In genomic region chr12:94771199-94771598, GRCh38 we compare ENCODE assay signal across 24 cellular contexts.
"Had no signal": no experiment of that assay in that cellular context is flagged by ENCODE, and none has a peak within 500 bp of the region (broad histone marks: within the 10 kb centered on the region; RNA-seq: fewer than 3 reads in every experiment).

No MANE protein-coding gene starts in this region.

- DNase-seq: immature natural killer cell; kidney; left lung; lower lobe of right lung; mammary epithelial cell; mesenchymal stem cell; naive thymus-derived CD8-positive, alpha-beta T cell; nephron progenitor cell; occipital lobe; right lobe of liver; stimulated activated CD4-positive, alpha-beta T cell treated with anti-CD3 and anti-CD28 coated beads, Interleukin-1b, Interleukin-23, amount 100 ng/mL, for 48 hours; stimulated activated CD4-positive, alpha-beta T cell treated with anti-CD3 and anti-CD28 coated beads, Interleukin-2, amount 100 ng/mL, for 48 hours; stimulated activated CD4-positive, alpha-beta T cell treated with anti-CD3 and anti-CD28 coated beads, Interleukin-4, amount 100 ng/mL, for 4 hours; stimulated activated CD8-positive, alpha-beta memory T cell treated with anti-CD3 and anti-CD28 coated beads, Interleukin-4, amount 100 ng/mL, for 48 hours; stimulated activated naive CD4-positive, alpha-beta T cell treated with Interleukin-2 at 50 U/mL for 16 hours; stimulated activated naive CD8-positive, alpha-beta T cell treated with anti-CD3 and anti-CD28 coated beads, Interleukin-15, amount 100 ng/mL, for 72 hours; upper lobe of right lung had no signal

- H3K4me3 ChIP-seq: left lung, lower lobe of right lung, neural progenitor cell, right atrium auricular region, right lobe of liver, smooth muscle cell, transverse colon, upper lobe of right lung had no signal

- H3K27ac ChIP-seq: left lung, lower lobe of right lung, neural progenitor cell, neutrophil, parathyroid adenoma, right atrium auricular region, right lobe of liver, upper lobe of right lung had no signal

- H3K9me3 ChIP-seq: left lung, lower lobe of right lung, neutrophil, right lobe of liver, upper lobe of right lung had no signal

- H2AFZ ChIP-seq: neural progenitor cell, parathyroid adenoma had no signal

- H3K9ac ChIP-seq: neural progenitor cell, parathyroid adenoma had no signal

- H3K4me2 ChIP-seq: neural progenitor cell, smooth muscle cell had no signal

- H3K27me3 ChIP-seq: left lung, neural progenitor cell, right atrium auricular region, right lobe of liver, transverse colon, upper lobe of right lung had no signal

- FAIRE-seq: kidney, urothelium cell line had no signal

- H3K36me3 ChIP-seq: left lung, lower lobe of right lung, neural progenitor cell, neutrophil, right atrium auricular region, right lobe of liver, transverse colon, upper lobe of right lung had no signal

- H3K4me1 ChIP-seq: lower lobe of right lung, neural progenitor cell, right lobe of liver, upper lobe of right lung had no signal
